Comparison of ENCODE assay signal across 8 cellular contexts in genomic region chr1:55217226-55217996, GRCh38. TPM values are rescaled to one million over a fixed set of nuclear protein-coding genes. Genes with fewer than 3 reads are reported as not detected.
DNase-seq lines count a peak whose midpoint lies in the region; ATAC-seq lines count a peak whose summit lies in the region.

No MANE protein-coding gene starts in this region.

- DNase-seq in activated CD4-positive, CD25-positive, alpha-beta regulatory T cell (lab: John Stamatoyannopoulos, UW), result no peak
- DNase-seq in NOMO-1 (lab: John Stamatoyannopoulos, UW; ENCODE audit: unreplicated experiment in 2 of 2), result peak; percentile 75 to 98
- DNase-seq in cerebellum (ENCODE audit: low spot score), result peak; percentile 81
- DNase-seq in retina, result peak; percentile 45
- no peak for DNase-seq in NCI-H345 (lab: John Stamatoyannopoulos, UW)

- peak; percentile 36 to 50 for ATAC-seq in activated CD4-positive, CD25-positive, alpha-beta regulatory T cell treated with anti-CD3 and anti-CD28 coated beads, Interleukin-2, amount 50 U/mL, for 24 hours
- ATAC-seq in GM18502 (IDR thresholded peaks at IDR 0.05; ENCODE audit: poor library complexity, unreplicated experiment), result no peak
- no peak for ATAC-seq in HG03139 (IDR thresholded peaks at IDR 0.05; ENCODE audit: unreplicated experiment)

RNA-seq across cellular contexts. Expression of gene USP24, which starts 2.2 kb away (rescaled TPM):
- 126 TPM for total RNA-seq in cerebellum

Comparison
In these comparisons a context has a peak if more than half of its experiments do, and no peak if none do; other contexts are left out.
1. ATAC-seq: peak in activated CD4-positive, CD25-positive, alpha-beta regulatory T cell treated with anti-CD3 and anti-CD28 coated beads, Interleukin-2, amount 50 U/mL, for 24 hours (2 of 2); none in GM18502 (single experiment) and HG03139 (single experiment).
2. DNase-seq: peak in NOMO-1 (2 of 2), cerebellum (single experiment) and retina (single experiment); none in activated CD4-positive, CD25-positive, alpha-beta regulatory T cell (0 of 4) and NCI-H345 (single experiment).